Comparison of ENCODE assay signal across 22 cellular contexts in genomic region chr20:15658295-15658694, GRCh38.
"Had no signal": no experiment of that assay in that cellular context is flagged by ENCODE, and none has a peak within 500 bp of the region (broad histone marks: within the 10 kb centered on the region; RNA-seq: fewer than 3 reads in every experiment).

No MANE protein-coding gene starts in this region.

- H3K36me3 ChIP-seq: esophagus muscularis mucosa, gastrocnemius medialis, heart left ventricle, left lung, sigmoid colon, upper lobe of right lung had no signal

- H3K4me1 Mint-ChIP-seq: activated naive CD4-positive, alpha-beta T cell treated with anti-CD3 and anti-CD28 coated beads, Interleukin-2, amount 50 U/mL, for 24 hours; central memory CD8-positive, alpha-beta T cell had no signal

- H3K4me3 ChIP-seq: esophagus muscularis mucosa, gastrocnemius medialis, heart left ventricle, left lung, sigmoid colon, smooth muscle cell, upper lobe of right lung had no signal

- H3K27ac Mint-ChIP-seq: activated naive CD4-positive, alpha-beta T cell treated with anti-CD3 and anti-CD28 coated beads, Interleukin-2, amount 50 U/mL, for 24 hours; mesothelial cell of epicardium; natural killer cell treated with Interleukin-12 subunit alpha and Interleukin-12 subunit beta and Interleukin-15 and Interleukin-18, amount 100 ng/mL, for 72 hours; stimulated activated naive B cell treated with anti-CD40 and anti-IgM and Interleukin-4, amounts not matched to agents 10 μg/mL and 1 μg/mL and 100 μg/mL, for 72 hours; WTC11 had no signal

- H3K9me3 Mint-ChIP-seq: central memory CD8-positive, alpha-beta T cell; mesothelial cell of epicardium; natural killer cell treated with Interleukin-12 subunit alpha and Interleukin-12 subunit beta and Interleukin-15 and Interleukin-18, amount 100 ng/mL, for 72 hours; stimulated activated naive B cell treated with anti-CD40 and anti-IgM and Interleukin-4, amounts not matched to agents 10 μg/mL and 1 μg/mL and 100 μg/mL, for 72 hours; WTC11 had no signal

- H3K27me3 Mint-ChIP-seq: activated naive CD4-positive, alpha-beta T cell treated with anti-CD3 and anti-CD28 coated beads, Interleukin-2, amount 50 U/mL, for 24 hours; central memory CD8-positive, alpha-beta T cell; natural killer cell treated with Interleukin-12 subunit alpha and Interleukin-12 subunit beta and Interleukin-15 and Interleukin-18, amount 100 ng/mL, for 72 hours had no signal

- H3K4me2 ChIP-seq: smooth muscle cell had no signal

- DNase-seq: activated gamma-delta T cell treated with Interleukin-2 at 50 U/mL for 16 hours; activated T-cell treated with anti-CD3 and anti-CD28 coated beads, Interleukin-2, amount 50 U/mL, for 1 hour; aorta; dorsolateral prefrontal cortex; gastrocnemius medialis; heart left ventricle; left lung; sigmoid colon; stimulated activated CD4-positive, alpha-beta T cell treated with anti-CD3 and anti-CD28 coated beads, Interleukin-15, amount 100 ng/mL, for 24 hours; stimulated activated CD8-positive, alpha-beta memory T cell treated with anti-CD3 and anti-CD28 coated beads, Interleukin-4, amount 100 ng/mL, for 48 hours; stimulated activated naive B cell treated with anti-CD40 and anti-IgM and Interleukin-4, amounts not matched to agents 10 μg/mL and 1 μg/mL and 100 μg/mL, for 72 hours; T-helper 9 cell; upper lobe of right lung had no signal

- H3K36me3 Mint-ChIP-seq: activated naive CD4-positive, alpha-beta T cell treated with anti-CD3 and anti-CD28 coated beads, Interleukin-2, amount 50 U/mL, for 24 hours; mesothelial cell of epicardium; natural killer cell treated with Interleukin-12 subunit alpha and Interleukin-12 subunit beta and Interleukin-15 and Interleukin-18, amount 100 ng/mL, for 72 hours; stimulated activated naive B cell treated with anti-CD40 and anti-IgM and Interleukin-4, amounts not matched to agents 10 μg/mL and 1 μg/mL and 100 μg/mL, for 72 hours; WTC11 had no signal

- H3K9ac ChIP-seq: parathyroid adenoma had no signal

- H2AFZ ChIP-seq: parathyroid adenoma had no signal

- H3K27me3 ChIP-seq: dorsolateral prefrontal cortex, esophagus muscularis mucosa, gastrocnemius medialis, heart left ventricle, left lung, sigmoid colon, upper lobe of right lung had no signal

- H3K4me1 ChIP-seq: gastrocnemius medialis, heart left ventricle, left lung, parathyroid adenoma, upper lobe of right lung had no signal

- H3K4me3 Mint-ChIP-seq: activated naive CD4-positive, alpha-beta T cell treated with anti-CD3 and anti-CD28 coated beads, Interleukin-2, amount 50 U/mL, for 24 hours; central memory CD8-positive, alpha-beta T cell; mesothelial cell of epicardium; natural killer cell treated with Interleukin-12 subunit alpha and Interleukin-12 subunit beta and Interleukin-15 and Interleukin-18, amount 100 ng/mL, for 72 hours; stimulated activated naive B cell treated with anti-CD40 and anti-IgM and Interleukin-4, amounts not matched to agents 10 μg/mL and 1 μg/mL and 100 μg/mL, for 72 hours; WTC11 had no signal

- H3K27ac ChIP-seq: esophagus muscularis mucosa, gastrocnemius medialis, heart left ventricle, left lung, parathyroid adenoma, sigmoid colon, upper lobe of right lung had no signal

- H3K9me3 ChIP-seq: esophagus muscularis mucosa, gastrocnemius medialis, heart left ventricle, left lung, sigmoid colon, upper lobe of right lung had no signal

- H3K79me2 ChIP-seq: parathyroid adenoma had no signal

- ATAC-seq: gastrocnemius medialis; heart left ventricle; left lung; natural killer cell treated with Interleukin-12 subunit alpha and Interleukin-12 subunit beta and Interleukin-15 and Interleukin-18, amount 100 ng/mL, for 72 hours; stimulated activated naive B cell treated with anti-CD40 and anti-IgM and Interleukin-4, amounts not matched to agents 10 μg/mL and 1 μg/mL and 100 μg/mL, for 72 hours; upper lobe of right lung; WTC11 had no signal

- FAIRE-seq: colon had no signal
